Comparison of ENCODE assay signal across 8 cellular contexts in genomic region chr19:1592023-1592754, GRCh38. TPM values are rescaled to one million over a fixed set of nuclear protein-coding genes. Genes with fewer than 3 reads are reported as not detected.
A peak's percentile ranks its signal among the peaks of the same experiment; 100 is the strongest.
DNase-seq lines count a peak whose midpoint lies in the region; ATAC-seq and TF ChIP-seq lines count a peak whose summit lies in the region.

No MANE protein-coding gene starts in this region.

- H3K27ac ChIP-seq in foreskin keratinocyte: peak overlapping the region; percentile 93
- H3K27ac ChIP-seq in stomach smooth muscle (ENCODE audit: low read length): peak overlapping the region; percentile 69

- H3K4me3 ChIP-seq in neuron (ENCODE audit: low read length) (peak overlapping the region; percentile 99), stomach smooth muscle (ENCODE audit: low read length in 2 of 2) (peak overlapping the region; percentile 81 to 92)

- H3K36me3 ChIP-seq in neuron (ENCODE audit: insufficient read depth, low read length) (peaks cover 14% of the 10 kb centered on the region), stomach smooth muscle (ENCODE audit: control insufficient read depth in 2 of 2, insufficient read depth in 2 of 2, low read length in 2 of 2) (peaks cover under 1 to 8% of the 10 kb centered on the region in 2 donors)

- DNase-seq in Daoy (ENCODE audit: low read depth): peak; percentile 95
- DNase-seq in KBM-7: peak; percentile 80
- peak; percentile 94 for DNase-seq in RPMI8226
- DNase-seq in activated gamma-delta T cell treated with anti-CD3 and anti-CD28 coated beads, Interleukin-2, amount 50 U/mL, for 16 hours (ENCODE audit: low read depth): peak; percentile 73
- DNase-seq in foreskin keratinocyte: peak; percentile 47 to 62

- H3K4me1 ChIP-seq in foreskin keratinocyte (peaks cover 12% of the 10 kb centered on the region), neuron (ENCODE audit: insufficient read depth, low read length) (peaks cover 18% of the 10 kb centered on the region), stomach smooth muscle (ENCODE audit: control insufficient read depth, insufficient read depth, low read length) (peaks cover 23% of the 10 kb centered on the region)

- no peak overlapping the region for H2AFZ ChIP-seq in neuron (ENCODE audit: low read depth, low read length)

- TF ChIP-seq CTCF in foreskin keratinocyte (conservative IDR thresholded peaks at IDR 0.05): no peak

- H3K9me3 ChIP-seq in neuron (ENCODE audit: low read length) (peaks cover 3% of the 10 kb centered on the region), stomach smooth muscle (ENCODE audit: control insufficient read depth in 2 of 2, low read length in 2 of 2) (no peaks in the 10 kb centered on the region)

- in situ Hi-C loops in KBM-7 (cut with MboI; ENCODE audit: low pct_unique_long_range_greater_than_20kb, low sequenced_read_pairs): no loop called here

- ATAC-seq in GM21717 (IDR thresholded peaks at IDR 0.05; ENCODE audit: unreplicated experiment) (peak; percentile 50), foreskin keratinocyte (peak; percentile 70)

- H3K9ac ChIP-seq in stomach smooth muscle (ENCODE audit: low read length in 2 of 2): peak overlapping the region; percentile 84 to 86

- no peaks in the 10 kb centered on the region for H3K27me3 ChIP-seq in foreskin keratinocyte
- no peaks in the 10 kb centered on the region for H3K27me3 ChIP-seq in neuron (ENCODE audit: insufficient read depth, low read length)
- no peaks in the 10 kb centered on the region for H3K27me3 ChIP-seq in stomach smooth muscle (ENCODE audit: control insufficient read depth in 1 of 2, insufficient read depth in 2 of 2, low read length in 2 of 2)

RNA-seq across cellular contexts. Expression of gene MBD3, which starts 0.5 kb away (rescaled TPM):
- total RNA-seq in Daoy (2014; rRNA removed; shearing (Covaris generic)): 115 and 130 TPM in 2 replicates
- total RNA-seq in foreskin keratinocyte: 77.1 and 86.3 TPM in 2 replicates
- polyA plus RNA-seq in foreskin keratinocyte: 80.5 and 85.0 TPM in 2 replicates

RNA-seq across cellular contexts. Expression of gene UQCR11, which starts 13.1 kb away (rescaled TPM):
- total RNA-seq in Daoy (2014; rRNA removed; shearing (Covaris generic)): 84.4 and 85.5 TPM in 2 replicates
- total RNA-seq in foreskin keratinocyte: 87.3 and 109 TPM in 2 replicates
- 345 and 361 TPM in 2 replicates for polyA plus RNA-seq in foreskin keratinocyte

RNA-seq across cellular contexts. Expression of gene MEX3D, which starts 24.1 kb away (rescaled TPM):
- total RNA-seq in Daoy (2014; rRNA removed; shearing (Covaris generic)): 71.4 and 72.7 TPM in 2 replicates
- 26.2 and 27.9 TPM in 2 replicates for total RNA-seq in foreskin keratinocyte
- polyA plus RNA-seq in foreskin keratinocyte: 12.3 and 13.7 TPM in 2 replicates

Comparison
In these comparisons a context has a peak if more than half of its experiments do, and no peak if none do; other contexts are left out.
1. Peak in every context shown above with its lines: DNase-seq, ATAC-seq, H3K4me3 ChIP-seq and H3K27ac ChIP-seq.